ENCODE assay signal across 8 cellular contexts in genomic region chr2:224357098-224357901, GRCh38. TPM values are rescaled to one million over a fixed set of nuclear protein-coding genes. Genes with fewer than 3 reads are reported as not detected.
DNase-seq lines count a peak whose midpoint lies in the region; ATAC-seq and TF ChIP-seq lines count a peak whose summit lies in the region.

No MANE protein-coding gene starts in this region.

- H3K4me1 ChIP-seq in KMS-11 (ENCODE audit: low read depth, poor library complexity, severe bottlenecking) = no peaks in the 10 kb centered on the region
- peaks cover 14% of the 10 kb centered on the region for H3K4me1 ChIP-seq in RWPE2 (ENCODE audit: insufficient read depth, poor library complexity, severe bottlenecking)

- H3K36me3 ChIP-seq in KMS-11 (ENCODE audit: insufficient read depth) (no peaks in the 10 kb centered on the region), RWPE2 (ENCODE audit: low read depth) (no peaks in the 10 kb centered on the region)

- H3K4me2 ChIP-seq in KMS-11 = no peak overlapping the region

- H2AFZ ChIP-seq in KMS-11 (ENCODE audit: low read depth) = no peak overlapping the region

- TF ChIP-seq CTCF in KMS-11 (conservative IDR thresholded peaks at IDR 0.05; ENCODE audit: low read depth, low read length) = peak; percentile 88
- peak; percentile 85 for TF ChIP-seq CTCF in RWPE2 (IDR thresholded peaks at IDR 0.05; ENCODE audit: poor library complexity, severe bottlenecking)

- peak; percentile 85 for ATAC-seq in GM21717 (IDR thresholded peaks at IDR 0.05; ENCODE audit: unreplicated experiment)
- peak; percentile 54; the same call in 2 of the 3 replicates for ATAC-seq in RWPE2 (ENCODE audit: low read depth)

- no peaks in the 10 kb centered on the region for H4K20me1 ChIP-seq in KMS-11 (ENCODE audit: insufficient read depth)

- H3K9ac ChIP-seq in KMS-11 = no peak overlapping the region

- H3K27ac ChIP-seq in KMS-11 = no peak overlapping the region
- H3K27ac ChIP-seq in RWPE2 (ENCODE audit: poor library complexity, severe bottlenecking) = no peak overlapping the region

- in situ Hi-C loops in G401 (cut with HindIII; ENCODE audit: low sequenced_read_pairs) = no loop called here

- no peaks in the 10 kb centered on the region for H3K79me2 ChIP-seq in KMS-11 (ENCODE audit: insufficient read depth, low read depth)

- no peaks in the 10 kb centered on the region for H3K27me3 ChIP-seq in KMS-11 (ENCODE audit: insufficient read depth, low read depth)
- no peaks in the 10 kb centered on the region for H3K27me3 ChIP-seq in RWPE2 (ENCODE audit: insufficient read depth, poor library complexity, severe bottlenecking)

- DNase-seq in G401 (ENCODE audit: low spot score) (peak; percentile 67), RWPE2 (ENCODE audit: low spot score) (no peak), glomerular visceral epithelial cell (ENCODE audit: extremely low spot score) (peak; percentile 66), retina (peak; percentile 70), NCI-H187 treated with DMSO at 0.1 percent for 48 hours (lab: John Stamatoyannopoulos, UW) (no peak)
- DNase-seq in activated gamma-delta T cell treated with anti-CD3 and anti-CD28 coated beads, Interleukin-2, amount 50 U/mL, for 16 hours (ENCODE audit: low read depth) = peak; percentile 34

- H3K4me3 ChIP-seq in KMS-11 (IDR thresholded peaks at IDR 0.05; ENCODE audit: insufficient read depth, low read depth, low read length) (no peak overlapping the region), RWPE2 (ENCODE audit: severe bottlenecking) (no peak overlapping the region)

- H3K9me3 ChIP-seq in RWPE2 (ENCODE audit: severe bottlenecking) = no peaks in the 10 kb centered on the region

RNA-seq across cellular contexts. Expression of gene FAM124B, which starts 44.6 kb away (rescaled TPM):
- not detected in 2 replicates for total RNA-seq in G401 (2014; rRNA removed; shearing (Covaris generic))

Comparison
In these comparisons a context has a peak if more than half of its experiments do, and no peak if none do; other contexts are left out.
1. DNase-seq: peak in G401 (single experiment), activated gamma-delta T cell treated with anti-CD3 and anti-CD28 coated beads, Interleukin-2, amount 50 U/mL, for 16 hours (single experiment), glomerular visceral epithelial cell (single experiment) and retina (single experiment); none in RWPE2 (single experiment) and NCI-H187 treated with DMSO at 0.1 percent for 48 hours (single experiment).